In genomic region chr22:29773233-29773632, GRCh38 we compare ENCODE assay signal across 16 cellular contexts. TPM values are rescaled to one million over a fixed set of nuclear protein-coding genes. Genes with fewer than 3 reads are reported as not detected.
A peak's percentile ranks its signal among the peaks of the same experiment; 100 is the strongest.
DNase-seq lines count a peak whose midpoint lies in the region; ATAC-seq and TF ChIP-seq lines count a peak whose summit lies in the region.
"Had no signal": no experiment of that assay in that cellular context is flagged by ENCODE, and none has a peak within 500 bp of the region (broad histone marks: within the 10 kb centered on the region; RNA-seq: fewer than 3 reads in every experiment).

No MANE protein-coding gene starts in this region.

- peak overlapping the region; percentile 85 for H2BK5ac ChIP-seq in IMR-90 (ENCODE audit: low read depth, low read length, poor library complexity, severe bottlenecking)

- H3K27me3 ChIP-seq in IMR-90 (ENCODE audit: control insufficient read depth, insufficient read depth, low read length): no peaks in the 10 kb centered on the region
- H3K27me3 ChIP-seq: BE2C, cardiac muscle cell, ovary had no signal

- peaks cover 12% of the 10 kb centered on the region for H3K36me3 ChIP-seq in IMR-90 (ENCODE audit: control insufficient read depth, insufficient read depth, low read length)
- H3K36me3 ChIP-seq: ovary had no signal

- WGBS in IMR-90 (ENCODE audit: extremely low coverage in 2 of 2, insufficient read length in 1 of 2), 2 experiments: 50% methylated on average over 1 of the region's 2 CpGs; no CpG with 5 or more reads in 1 of the 2 experiments

- ATAC-seq in IMR-90 (ENCODE audit: low read depth): peak; percentile 58
- ATAC-seq in left lobe of liver: peak; percentile 19
- no peak for ATAC-seq in GM18520 (IDR thresholded peaks at IDR 0.05; ENCODE audit: unreplicated experiment)

- peak overlapping the region; percentile 93 for H2AK5ac ChIP-seq in IMR-90 (ENCODE audit: low read depth, low read length)

- H3K9me1 ChIP-seq in IMR-90 (ENCODE audit: insufficient read depth, low read length): no peaks in the 10 kb centered on the region

- POLR2A ChIA-PET in IMR-90 (lab: Charles Lee; ENCODE audit: unreplicated experiment): no interaction called here

- no TSS peak for BruUV-seq in IMR-90 (replicated peaks; lab: Mats Ljungman, UMichigan)

- peak overlapping the region; percentile 85 for H2BK120ac ChIP-seq in IMR-90 (ENCODE audit: low read depth, low read length)

- H3K9me3 ChIP-seq in IMR-90 (ENCODE audit: control insufficient read depth, insufficient read depth, low read length): no peaks in the 10 kb centered on the region
- H3K9me3 ChIP-seq: BE2C, ovary, thoracic aorta had no signal

- peak overlapping the region; percentile 91 for H3K4ac ChIP-seq in IMR-90 (ENCODE audit: low read depth, low read length)

- intact Hi-C loops in IMR-90 (cut with micrococcal nuclease): loop anchor here (2.0 kb wide), 1 partner anchor 66 kb away; the partner anchor contains the start of gene ASCC2

- TF ChIP-seq CTCF in IMR-90 (conservative IDR thresholded peaks at IDR 0.05; ENCODE audit: low read depth, low read length): no peak

- no peak overlapping the region for H3K4me3 ChIP-seq in IMR-90 (ENCODE audit: insufficient read depth, low read depth, low read length)
- H3K4me3 ChIP-seq: cardiac muscle cell, K562, ovary, thoracic aorta had no signal

- peak overlapping the region; percentile 84 for H2BK20ac ChIP-seq in IMR-90 (ENCODE audit: low read depth, low read length)

- peaks cover 11% of the 10 kb centered on the region for H3K4me1 ChIP-seq in IMR-90 (ENCODE audit: control insufficient read depth, insufficient read depth, low read length)
- H3K4me1 ChIP-seq: BE2C had no signal

- DNase-seq in ACHN: peak; percentile 18
- DNase-seq in IMR-90: peak; percentile 61
- peak in 36 of 61 donors; percentile 8 to 79 (median 32) for DNase-seq in caudate nucleus (lab: John Stamatoyannopoulos, UW)
- no peak for DNase-seq in left lobe of liver (ENCODE audit: low spot score)
- no peak for DNase-seq in MV-4-11 (lab: John Stamatoyannopoulos, UW)
- no peak for DNase-seq in stimulated activated naive CD4-positive, alpha-beta T cell treated with Interleukin-2 at 50 U/mL for 16 hours (lab: John Stamatoyannopoulos, UW)
- DNase-seq in NCI-H1694 treated with DMSO at 0.1 percent for 48 hours (lab: John Stamatoyannopoulos, UW): no peak
- DNase-seq: BE2C, ovary, SIG-M5 had no signal

- H2AK9ac ChIP-seq in IMR-90 (replicated peaks; ENCODE audit: low read depth, low read length, poor library complexity): no peak overlapping the region

- H3K18ac ChIP-seq in IMR-90 (ENCODE audit: low read depth, low read length): peak overlapping the region; percentile 5; the same call in 1 of the 2 replicates

- peaks cover 2% of the 10 kb centered on the region; the same call in 1 of the 2 replicates for H4K20me1 ChIP-seq in IMR-90 (ENCODE audit: insufficient read depth, low read length)

- CTCF ChIA-PET in IMR-90 (lab: Yijun Ruan, JAX): interaction anchor here (0.7 to 2.1 kb wide), 6 partner anchors 8 to 315 kb away, joined by 3 to 4 read pairs (median 3); no protein-coding TSS in a partner anchor

- H3K27ac ChIP-seq in IMR-90 (ENCODE audit: insufficient read depth, low read length): peak overlapping the region; percentile 78
- peak overlapping the region; percentile 92 for H3K27ac ChIP-seq in caudate nucleus (ENCODE audit: low read depth, low read length)
- H3K27ac ChIP-seq: cardiac muscle cell, ovary, thoracic aorta, VCaP had no signal

- peak overlapping the region; percentile 66; the same call in 1 of the 2 replicates for H3K56ac ChIP-seq in IMR-90 (ENCODE audit: extremely low read depth, insufficient read depth, low read length)

- dilution Hi-C loops in IMR-90 (cut with HindIII; ENCODE audit: low sequenced_read_pairs, unreplicated experiment): no loop called here

- H2BK15ac ChIP-seq in IMR-90 (ENCODE audit: low read depth, low read length): peak overlapping the region; percentile 89; the same call in 1 of the 3 replicates

- peak overlapping the region; percentile 22; the same call in 1 of the 2 replicates for H4K5ac ChIP-seq in IMR-90 (ENCODE audit: low read depth, low read length)

- peak overlapping the region; percentile 53 to 73 for H4K8ac ChIP-seq in IMR-90 (ENCODE audit: low read depth in 2 of 2, low read length in 2 of 2)

- 0 out of 2 replicates have a peak overlapping the region, but pooled peaks have one; percentile 50 for H3K9ac ChIP-seq in IMR-90 (ENCODE audit: low read depth, low read length)

- peak overlapping the region; percentile 88 for H2AFZ ChIP-seq in IMR-90 (replicated peaks; ENCODE audit: low read length, poor library complexity)

- peak overlapping the region; percentile 64 for H3K14ac ChIP-seq in IMR-90 (replicated peaks; ENCODE audit: low read depth, low read length)

- H3K23ac ChIP-seq in IMR-90 (ENCODE audit: low read depth, low read length): no peak overlapping the region

- in situ Hi-C loops in ACHN (cut with HindIII; ENCODE audit: low pct_ligation_motif_present, low pct_unique_long_range_greater_than_20kb, low sequenced_read_pairs) (no loop called here), IMR-90 (cut with MboI; ENCODE audit: low sequenced_read_pairs) (no loop called here)

- peaks cover 10 to 28% of the 10 kb centered on the region in 2 experiments; a peak in 3 of 4 replicates for H3K79me1 ChIP-seq in IMR-90 (ENCODE audit: low read depth in 1 of 2, low read length in 2 of 2)

- peak overlapping the region; percentile 70 for H4K91ac ChIP-seq in IMR-90 (ENCODE audit: insufficient read depth, low read depth, low read length)

- no peak for TF ChIP-seq POLR2A in IMR-90 (IDR thresholded peaks at IDR 0.05; ENCODE audit: low read depth, low read length)

- H3K4me2 ChIP-seq in IMR-90 (ENCODE audit: low read depth, low read length): no peak overlapping the region

- TF ChIP-seq RAD21 in IMR-90 (IDR thresholded peaks at IDR 0.05; ENCODE audit: low read length): no peak

TF ChIP-seq in IMR-90, 13 proteins besides CTCF, POLR2A, EP300 and RAD21:
- TF ChIP-seq MAZ (IDR thresholded peaks at IDR 0.05; ENCODE audit: borderline replicate concordance, low read depth, low read length) (no peak), MAFK (IDR thresholded peaks at IDR 0.05; ENCODE audit: low read depth, low read length) (no peak), CEBPB (IDR thresholded peaks at IDR 0.05; ENCODE audit: low read depth, low read length) (no peak), SMC3 (IDR thresholded peaks at IDR 0.05; ENCODE audit: low read depth, low read length) (no peak), BHLHE40 (IDR thresholded peaks at IDR 0.05; ENCODE audit: low read depth, low read length) (no peak), RCOR1 (IDR thresholded peaks at IDR 0.05; ENCODE audit: insufficient replicate concordance, low read length) (no peak), FOS (IDR thresholded peaks at IDR 0.05; ENCODE audit: low read depth, low read length) (peak; percentile 32; the same call in 1 of the 2 replicates)
TF ChIP-seq in IMR-90: peak in this region for 1.

RNA-seq across cellular contexts. Expression of gene UQCR10, which starts 6.1 kb away (rescaled TPM):
- 103 and 131 TPM in 2 replicates for total RNA-seq in IMR-90 (2012; rRNA removed)
- polyA plus RNA-seq in IMR-90 (2012; rRNA removed): 260 and 285 TPM in 2 replicates
- polyA plus RNA-seq in IMR-90 (2012; cell fraction: cytosol; rRNA removed): 186 and 231 TPM in 2 replicates
- 43.0 and 59.7 TPM in 2 replicates for polyA plus RNA-seq in IMR-90 (2012; cell fraction: nucleus; rRNA removed; ENCODE audit: low replicate concordance)
- total RNA-seq in left lobe of liver: 65.5 TPM

RNA-seq across cellular contexts. Expression of gene ZMAT5, which starts 6.4 kb away (rescaled TPM):
- total RNA-seq in IMR-90 (2012; rRNA removed) (16.1 and 21.7 TPM in 2 replicates), left lobe of liver (11.1 TPM)
- 31.8 and 33.7 TPM in 2 replicates for polyA plus RNA-seq in IMR-90 (2012; rRNA removed)
- polyA plus RNA-seq in IMR-90 (2012; cell fraction: cytosol; rRNA removed): 27.5 and 37.0 TPM in 2 replicates
- 14.7 and 18.7 TPM in 2 replicates for polyA plus RNA-seq in IMR-90 (2012; cell fraction: nucleus; rRNA removed; ENCODE audit: low replicate concordance)

RNA-seq across cellular contexts. Expression of gene CABP7, which starts 53.4 kb away (rescaled TPM):
- total RNA-seq in IMR-90 (2012; rRNA removed) (under 0.01 TPM in 2 replicates), left lobe of liver (not detected)
- polyA plus RNA-seq in IMR-90 (2012; rRNA removed): 0.03 and 0.06 TPM in 2 replicates
- polyA plus RNA-seq in IMR-90 (2012; cell fraction: cytosol; rRNA removed): 0.07 and 0.11 TPM in 2 replicates
- 0.05 TPM in 2 replicates for polyA plus RNA-seq in IMR-90 (2012; cell fraction: nucleus; rRNA removed; ENCODE audit: low replicate concordance)
- total RNA-seq: cardiac muscle cell, K562, lower leg skin had no signal
- polyA plus RNA-seq: K562 had no signal

Comparison
In these comparisons a context has a peak if more than half of its experiments do, and no peak if none do; other contexts are left out.
1. DNase-seq: peak in ACHN (single experiment), IMR-90 (single experiment) and caudate nucleus (36 of 61); none in left lobe of liver (single experiment), MV-4-11 (single experiment), stimulated activated naive CD4-positive, alpha-beta T cell treated with Interleukin-2 at 50 U/mL for 16 hours (single experiment) and NCI-H1694 treated with DMSO at 0.1 percent for 48 hours (single experiment).